Comparison of ENCODE assay signal across 8 cellular contexts in genomic region chr3:161220850-161221753, GRCh38. TPM values are rescaled to one million over a fixed set of nuclear protein-coding genes. Genes with fewer than 3 reads are reported as not detected.
DNase-seq lines count a peak whose midpoint lies in the region; ATAC-seq, FAIRE-seq and TF ChIP-seq lines count a peak whose summit lies in the region.

NMD3 (plus strand) TSS chr3:161221311; CDS start chr3:161222014, 703 bp downstream.

- TF ChIP-seq POLR2A in H54 (IDR thresholded peaks at IDR 0.05; ENCODE audit: low read depth, low read length) = peak; percentile 72

- H3F3A ChIP-seq in Loucy (ENCODE audit: low read depth) = no peaks in the 10 kb centered on the region

- H3K9ac ChIP-seq in Loucy (ENCODE audit: low read depth, low read length, poor library complexity, severe bottlenecking) = peak within 1 kb of the TSS; percentile 87

- DNase-seq in EL = peak; percentile 93
- peak; percentile 84 for DNase-seq in H54 (ENCODE audit: insufficient read length, low spot score)
- peak; percentile 87 to 88 for DNase-seq in SHP77 (lab: John Stamatoyannopoulos, UW)
- peak; percentile 83 for DNase-seq in activated effector memory CD4-positive, alpha-beta T cell treated with Interleukin-2 at 50 U/mL for 16 hours
- peak; percentile 93 for DNase-seq in fibroblast of the aortic adventitia (ENCODE audit: low read depth)
- DNase-seq in nephron progenitor cell = peak; percentile 93
- DNase-seq in stimulated activated naive CD8-positive, alpha-beta T cell treated with anti-CD3 and anti-CD28 coated beads, Interleukin-15, amount 100 ng/mL, for 72 hours = peak; percentile 89 to 93

- H3K4me3 Mint-ChIP-seq in nephron progenitor cell = peak within 1 kb of the TSS; percentile 94
- peak within 1 kb of the TSS; percentile 92 for H3K4me3 Mint-ChIP-seq in stimulated activated naive CD8-positive, alpha-beta T cell treated with anti-CD3 and anti-CD28 coated beads, Interleukin-15, amount 100 ng/mL, for 72 hours

- H3K27ac Mint-ChIP-seq in nephron progenitor cell = peak within 1 kb of the TSS; percentile 94
- peak within 1 kb of the TSS; percentile 96 to 98 for H3K27ac Mint-ChIP-seq in stimulated activated naive CD8-positive, alpha-beta T cell treated with anti-CD3 and anti-CD28 coated beads, Interleukin-15, amount 100 ng/mL, for 72 hours

- peaks cover 49% of the 10 kb centered on the region for H3K79me2 ChIP-seq in Loucy (ENCODE audit: insufficient read depth, low read length)

- H3K36me3 ChIP-seq in Loucy (ENCODE audit: insufficient read depth, low read length) = no peaks in the 10 kb centered on the region

- peaks cover 27% of the 10 kb centered on the region for H3K36me3 Mint-ChIP-seq in nephron progenitor cell (ENCODE audit: low read depth)

- H3K9me2 ChIP-seq in Loucy (replicated peaks; ENCODE audit: low read depth, low read length) = no peaks in the 10 kb centered on the region

- peak within 1 kb of the TSS; percentile 98 for H3K4me2 ChIP-seq in Loucy (ENCODE audit: low read depth, low read length, poor library complexity, severe bottlenecking)

- no peaks in the 10 kb centered on the region for H3K27me3 Mint-ChIP-seq in nephron progenitor cell (ENCODE audit: low read depth, poor library complexity)
- peaks cover 8% of the 10 kb centered on the region for H3K27me3 Mint-ChIP-seq in stimulated activated naive CD8-positive, alpha-beta T cell treated with anti-CD3 and anti-CD28 coated beads, Interleukin-15, amount 100 ng/mL, for 72 hours

- peaks cover 15% of the 10 kb centered on the region for H3K9me3 Mint-ChIP-seq in nephron progenitor cell
- no peaks in the 10 kb centered on the region for H3K9me3 Mint-ChIP-seq in stimulated activated naive CD8-positive, alpha-beta T cell treated with anti-CD3 and anti-CD28 coated beads, Interleukin-15, amount 100 ng/mL, for 72 hours

- H3K27me3 ChIP-seq in Loucy (ENCODE audit: insufficient read depth, low read length, poor library complexity, severe bottlenecking) = no peaks in the 10 kb centered on the region

- H3K4me1 Mint-ChIP-seq in nephron progenitor cell = peaks cover 30% of the 10 kb centered on the region
- peaks cover 20% of the 10 kb centered on the region for H3K4me1 Mint-ChIP-seq in stimulated activated naive CD8-positive, alpha-beta T cell treated with anti-CD3 and anti-CD28 coated beads, Interleukin-15, amount 100 ng/mL, for 72 hours

- H2AFZ ChIP-seq in Loucy (ENCODE audit: low read length) = peak within 1 kb of the TSS; percentile 92

- H4K20me1 ChIP-seq in Loucy (ENCODE audit: insufficient read depth, low read length, poor library complexity, severe bottlenecking) = peaks cover 42% of the 10 kb centered on the region

- no peak for TF ChIP-seq CTCF in Loucy (conservative IDR thresholded peaks at IDR 0.05; ENCODE audit: low read length)
- TF ChIP-seq CTCF in fibroblast of the aortic adventitia (IDR thresholded peaks at IDR 0.05; ENCODE audit: insufficient read depth, low read length) = no peak
- TF ChIP-seq CTCF in nephron progenitor cell (IDR thresholded peaks at IDR 0.05) = no peak

- peaks cover 42% of the 10 kb centered on the region for H3K4me1 ChIP-seq in Loucy (ENCODE audit: insufficient read depth, low read length, poor library complexity, severe bottlenecking)

- peak; percentile 86 for FAIRE-seq in H54 (lab: Jason Lieb, UNC)

- peak; percentile 98 for ATAC-seq in stimulated activated naive CD8-positive, alpha-beta T cell treated with anti-CD3 and anti-CD28 coated beads, Interleukin-15, amount 100 ng/mL, for 72 hours

- H3K4me3 ChIP-seq in Loucy (ENCODE audit: low read length, poor library complexity, severe bottlenecking) (peak within 1 kb of the TSS; percentile 90), fibroblast of the aortic adventitia (ENCODE audit: low read depth, low read length) (peak within 1 kb of the TSS; percentile 95)

- no peaks in the 10 kb centered on the region for H3K9me3 ChIP-seq in Loucy (ENCODE audit: insufficient read depth, low read depth, low read length)

RNA-seq across cellular contexts. Expression of gene NMD3, which starts in this region (rescaled TPM):
- 88.0 and 165 TPM in 2 replicates for total RNA-seq in fibroblast of the aortic adventitia (ENCODE audit: low replicate concordance)

Comparison
In these comparisons a context has a peak if more than half of its experiments do, and no peak if none do; other contexts are left out.
1. Peak in every context shown above with its lines: DNase-seq, ATAC-seq and H3K4me3 ChIP-seq.